In genomic region chr2:108853421-108853820, GRCh38 we compare ENCODE assay signal across 15 cellular contexts.
"Had no signal": no experiment of that assay in that cellular context is flagged by ENCODE, and none has a peak within 500 bp of the region (broad histone marks: within the 10 kb centered on the region; RNA-seq: fewer than 3 reads in every experiment).

No MANE protein-coding gene starts in this region.

- H3K9me3 ChIP-seq: gastroesophageal sphincter, thyroid gland, uterus had no signal

- H3K27ac ChIP-seq: gastroesophageal sphincter, thyroid gland, uterus had no signal

- H3K4me3 ChIP-seq: gastroesophageal sphincter, thyroid gland, uterus had no signal

- ATAC-seq: activated T-cell treated with anti-CD3 and anti-CD28 coated beads, Interleukin-2, amount 50 U/mL, for 72 hours; gastroesophageal sphincter; stimulated activated effector memory CD8-positive, alpha-beta T cell treated with anti-CD3 and anti-CD28 coated beads, Interleukin-12 subunit alpha, Interleukin-12 subunit beta, amount 100 ng/mL, for 72 hours had no signal

- H3K27me3 ChIP-seq: gastroesophageal sphincter, thyroid gland, uterus had no signal

- H3K36me3 ChIP-seq: thyroid gland, uterus had no signal

- H3K4me1 ChIP-seq: gastroesophageal sphincter, thyroid gland, uterus had no signal

- DNase-seq: activated CD4-positive, alpha-beta memory T cell treated with anti-CD3 and anti-CD28 coated beads for 36 hours; activated CD4-positive, alpha-beta T cell treated with anti-CD3 and anti-CD28 coated beads for 1 hour; activated CD8-positive, alpha-beta memory T cell treated with anti-CD3 and anti-CD28 coated beads, Interleukin-2, amount 50 U/mL, for 4 hours; activated gamma-delta T cell treated with Interleukin-2 at 50 U/mL for 16 hours; activated naive CD8-positive, alpha-beta T cell treated with anti-CD3 and anti-CD28 coated beads, Interleukin-2, amount 10 ng/mL, durations not matched to agents 7 days and 5 days; activated T-cell treated with anti-CD3 and anti-CD28 coated beads, Interleukin-2, amount 50 U/mL, for 72 hours; central memory CD4-positive, alpha-beta T cell; cortex of kidney; effector CD8-positive, alpha-beta T cell; kidney; T-helper 9 cell; thyroid gland; uterus had no signal
